ENCODE assay signal across 21 cellular contexts in genomic region chr16:19589106-19589505, GRCh38. TPM values are rescaled to one million over a fixed set of nuclear protein-coding genes. Genes with fewer than 3 reads are reported as not detected.
A peak's percentile ranks its signal among the peaks of the same experiment; 100 is the strongest.
DNase-seq lines count a peak whose midpoint lies in the region; ATAC-seq and TF ChIP-seq lines count a peak whose summit lies in the region.
"Had no signal": no experiment of that assay in that cellular context is flagged by ENCODE, and none has a peak within 500 bp of the region (broad histone marks: within the 10 kb centered on the region; RNA-seq: fewer than 3 reads in every experiment).

No MANE protein-coding gene starts in this region.

- H3K23ac ChIP-seq in IMR-90 (ENCODE audit: low read depth, low read length) = no peak overlapping the region

- H2AK5ac ChIP-seq in IMR-90 (ENCODE audit: low read depth, low read length) = no peak overlapping the region

- H3K56ac ChIP-seq in IMR-90 (ENCODE audit: extremely low read depth, insufficient read depth, low read length) = no peak overlapping the region

- DNase-seq in IMR-90 (no peak), brain microvascular endothelial cell (no peak), substantia nigra (lab: John Stamatoyannopoulos, UW) (no peak), middle frontal gyrus (ENCODE audit: extremely low spot score, low spot score) (no peak), dermis blood vessel endothelial cell (no peak)
- DNase-seq: activated CD4-positive, alpha-beta T cell treated with anti-CD3 and anti-CD28 coated beads for 4 hours; activated effector memory CD4-positive, alpha-beta T cell treated with anti-CD3 and anti-CD28 coated beads, Interleukin-2, amount 50 U/mL, for 16 hours; adrenal gland; AML-193; DMS79; effector CD8-positive, alpha-beta T cell; glutamatergic neuron; NCI-H1436 treated with DMSO at 0.1 percent for 48 hours; NCI-H526; psoas muscle; small intestine; stimulated activated CD4-positive, alpha-beta T cell treated with anti-CD3 and anti-CD28 coated beads, Interleukin-4, amount 100 ng/mL, for 24 hours; testis had no signal

- H3K9me3 ChIP-seq in IMR-90 (ENCODE audit: control insufficient read depth, insufficient read depth, low read length) (no peaks in the 10 kb centered on the region), muscle layer of colon (ENCODE audit: low read length) (no peaks in the 10 kb centered on the region)
- H3K9me3 ChIP-seq: adrenal gland, psoas muscle, testis had no signal

- no peak overlapping the region for H3K14ac ChIP-seq in IMR-90 (replicated peaks; ENCODE audit: low read depth, low read length)

- H3K36me3 ChIP-seq in IMR-90 (ENCODE audit: control insufficient read depth, insufficient read depth, low read length) = peaks cover 16% of the 10 kb centered on the region
- peaks cover 9% of the 10 kb centered on the region for H3K36me3 ChIP-seq in brain microvascular endothelial cell (replicated peaks)
- peaks cover 26% of the 10 kb centered on the region for H3K36me3 ChIP-seq in muscle layer of colon (ENCODE audit: insufficient read depth, low read length)

- peak overlapping the region in 1 of 2 experiments; percentile 15; a peak in 1 of 4 replicates for H4K8ac ChIP-seq in IMR-90 (ENCODE audit: low read depth in 2 of 2, low read length in 2 of 2)

- TF ChIP-seq RAD21 in IMR-90 (IDR thresholded peaks at IDR 0.05; ENCODE audit: low read length) = no peak

- TF ChIP-seq POLR2A in IMR-90 (IDR thresholded peaks at IDR 0.05; ENCODE audit: low read depth, low read length) = no peak

- 0 out of 2 replicates have a peak overlapping the region, but pooled peaks have one; percentile 14 for H2BK120ac ChIP-seq in IMR-90 (ENCODE audit: low read depth, low read length)

- TF ChIP-seq CTCF in IMR-90 (conservative IDR thresholded peaks at IDR 0.05; ENCODE audit: low read depth, low read length) (no peak), brain microvascular endothelial cell (IDR thresholded peaks at IDR 0.05; ENCODE audit: low read depth, low read length, missing control alignments) (no peak)

- H3K27me3 ChIP-seq in IMR-90 (ENCODE audit: control insufficient read depth, insufficient read depth, low read length) (no peaks in the 10 kb centered on the region), brain microvascular endothelial cell (replicated peaks) (no peaks in the 10 kb centered on the region), muscle layer of colon (ENCODE audit: control insufficient read depth in 1 of 2, insufficient read depth in 2 of 2, low read length in 2 of 2) (no peaks in the 10 kb centered on the region)
- H3K27me3 ChIP-seq: adrenal gland, testis had no signal

- H3K9me1 ChIP-seq in IMR-90 (ENCODE audit: insufficient read depth, low read length) = 0 out of 2 replicates have a peak, but pooled peaks cover 2% of the 10 kb centered on the region

- peak overlapping the region; percentile 78; the same call in 1 of the 2 replicates for H3K27ac ChIP-seq in IMR-90 (ENCODE audit: insufficient read depth, low read length)
- peak overlapping the region; percentile 56 for H3K27ac ChIP-seq in brain microvascular endothelial cell
- H3K27ac ChIP-seq in muscle layer of colon (ENCODE audit: low read depth, low read length) = peak overlapping the region; percentile 35
- H3K27ac ChIP-seq in substantia nigra (ENCODE audit: low read depth, low read length, poor library complexity, severe bottlenecking) = peak overlapping the region; percentile 66
- H3K27ac ChIP-seq: adrenal gland, psoas muscle, testis had no signal

- H2BK15ac ChIP-seq in IMR-90 (ENCODE audit: low read depth, low read length) = no peak overlapping the region; the same call in 2 of the 3 replicates

- WGBS in IMR-90 (ENCODE audit: extremely low coverage in 2 of 2, insufficient read length in 1 of 2), 2 experiments = no CpG with 5 or more reads among the region's 5 CpGs

- no peak overlapping the region for H4K91ac ChIP-seq in IMR-90 (ENCODE audit: insufficient read depth, low read depth, low read length)

- CTCF ChIA-PET in IMR-90 (lab: Yijun Ruan, JAX) = no interaction called here

- H3K4me3 ChIP-seq in IMR-90 (ENCODE audit: insufficient read depth, low read depth, low read length) (no peak overlapping the region), brain microvascular endothelial cell (ENCODE audit: low read depth, low read length) (no peak overlapping the region), muscle layer of colon (ENCODE audit: low read depth in 1 of 2, low read length in 2 of 2) (no peak overlapping the region)
- H3K4me3 ChIP-seq: adrenal gland, GM12878, psoas muscle, testis had no signal

- BruUV-seq in IMR-90 (replicated peaks; lab: Mats Ljungman, UMichigan) = no TSS peak

- H3K18ac ChIP-seq in IMR-90 (ENCODE audit: low read depth, low read length) = no peak overlapping the region

- peaks cover 3% of the 10 kb centered on the region in 2 experiments; a peak in 2 of 4 replicates for H3K79me1 ChIP-seq in IMR-90 (ENCODE audit: low read depth in 1 of 2, low read length in 2 of 2)

- H2BK20ac ChIP-seq in IMR-90 (ENCODE audit: low read depth, low read length) = no peak overlapping the region

- H3K4me2 ChIP-seq in IMR-90 (ENCODE audit: low read depth, low read length) = no peak overlapping the region

- H2AFZ ChIP-seq in IMR-90 (replicated peaks; ENCODE audit: low read length, poor library complexity) = no peak overlapping the region

- H3K4ac ChIP-seq in IMR-90 (ENCODE audit: low read depth, low read length) = no peak overlapping the region; the same call in 1 of the 2 replicates

- H4K5ac ChIP-seq in IMR-90 (ENCODE audit: low read depth, low read length) = no peak overlapping the region

- ATAC-seq in IMR-90 (ENCODE audit: low read depth) (no peak), GM21717 (IDR thresholded peaks at IDR 0.05; ENCODE audit: unreplicated experiment) (no peak)
- ATAC-seq: GM12878, psoas muscle had no signal

- intact Hi-C loops in IMR-90 (cut with micrococcal nuclease) = loop anchor here (10.0 kb wide), 1 partner anchor 796 kb away; no protein-coding TSS in a partner anchor

- POLR2A ChIA-PET in IMR-90 (lab: Charles Lee; ENCODE audit: unreplicated experiment) = interaction anchor here (0.6 kb wide), 1 partner anchor 32 kb away, joined by 4 read pairs; no protein-coding TSS in a partner anchor

- H2BK5ac ChIP-seq in IMR-90 (ENCODE audit: low read depth, low read length, poor library complexity, severe bottlenecking) = peak overlapping the region; percentile 69

- H3K4me1 ChIP-seq in IMR-90 (ENCODE audit: control insufficient read depth, insufficient read depth, low read length) = peaks cover 6% of the 10 kb centered on the region
- H3K4me1 ChIP-seq in muscle layer of colon (ENCODE audit: insufficient read depth, low read length) = peaks cover 21% of the 10 kb centered on the region
- H3K4me1 ChIP-seq: adrenal gland, psoas muscle, testis had no signal

- H2AK9ac ChIP-seq in IMR-90 (replicated peaks; ENCODE audit: low read depth, low read length, poor library complexity) = no peak overlapping the region

- H4K20me1 ChIP-seq in IMR-90 (ENCODE audit: insufficient read depth, low read length) = peaks cover 3% of the 10 kb centered on the region; the same call in 1 of the 2 replicates

- in situ Hi-C loops in IMR-90 (cut with MboI; ENCODE audit: low sequenced_read_pairs) (no loop called here), brain microvascular endothelial cell (cut with HindIII; ENCODE audit: low pct_ligation_motif_present, low sequenced_read_pairs) (no loop called here)

- dilution Hi-C loops in IMR-90 (cut with HindIII; ENCODE audit: low sequenced_read_pairs, unreplicated experiment) = no loop called here

- 0 out of 2 replicates have a peak overlapping the region, but pooled peaks have one; percentile 17 for H3K9ac ChIP-seq in IMR-90 (ENCODE audit: low read depth, low read length)
- H3K9ac ChIP-seq in muscle layer of colon (ENCODE audit: low read length) = no peak overlapping the region

TF ChIP-seq in IMR-90, 13 proteins besides CTCF, POLR2A, EP300 and RAD21:
- TF ChIP-seq RFX5 (IDR thresholded peaks at IDR 0.05; ENCODE audit: low read depth, low read length) (no peak), NFE2L2 (IDR thresholded peaks at IDR 0.05; ENCODE audit: low read depth, low read length) (no peak), SMC3 (IDR thresholded peaks at IDR 0.05; ENCODE audit: low read depth, low read length) (no peak), MAFK (IDR thresholded peaks at IDR 0.05; ENCODE audit: low read depth, low read length) (no peak), MAZ (IDR thresholded peaks at IDR 0.05; ENCODE audit: borderline replicate concordance, low read depth, low read length) (no peak), BHLHE40 (IDR thresholded peaks at IDR 0.05; ENCODE audit: low read depth, low read length) (no peak), CHD1 (IDR thresholded peaks at IDR 0.05; ENCODE audit: low read depth, low read length) (no peak), CEBPB (IDR thresholded peaks at IDR 0.05; ENCODE audit: low read depth, low read length) (no peak), MXI1 (IDR thresholded peaks at IDR 0.05; ENCODE audit: borderline replicate concordance, low read depth, low read length) (no peak), RCOR1 (IDR thresholded peaks at IDR 0.05; ENCODE audit: insufficient replicate concordance, low read length) (no peak)
- TF ChIP-seq, protein P1, sequence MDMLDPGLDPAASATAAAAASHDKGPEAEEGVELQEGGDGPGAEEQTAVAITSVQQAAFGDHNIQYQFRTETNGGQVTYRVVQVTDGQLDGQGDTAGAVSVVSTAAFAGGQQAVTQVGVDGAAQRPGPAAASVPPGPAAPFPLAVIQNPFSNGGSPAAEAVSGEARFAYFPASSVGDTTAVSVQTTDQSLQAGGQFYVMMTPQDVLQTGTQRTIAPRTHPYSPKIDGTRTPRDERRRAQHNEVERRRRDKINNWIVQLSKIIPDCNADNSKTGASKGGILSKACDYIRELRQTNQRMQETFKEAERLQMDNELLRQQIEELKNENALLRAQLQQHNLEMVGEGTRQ (IDR thresholded peaks at IDR 0.05; ENCODE audit: low read depth, low read length) = no peak

RNA-seq across cellular contexts. Expression of gene VPS35L, which starts 33.6 kb away (rescaled TPM):
- total RNA-seq in IMR-90 (2012; rRNA removed) = 20.3 and 28.0 TPM in 2 replicates
- polyA plus RNA-seq in IMR-90 (2012; rRNA removed) = 37.1 and 40.1 TPM in 2 replicates
- polyA plus RNA-seq in IMR-90 (2012; cell fraction: cytosol; rRNA removed) = 18.9 and 20.9 TPM in 2 replicates
- polyA plus RNA-seq in IMR-90 (2012; cell fraction: nucleus; rRNA removed; ENCODE audit: low replicate concordance) = 22.9 and 42.0 TPM in 2 replicates
- 36.4 and 50.3 TPM in 2 replicates for total RNA-seq in dermis blood vessel endothelial cell
